Comparison of ENCODE assay signal across 19 cellular contexts in genomic region chr5:28286566-28286965, GRCh38.
"Had no signal": no experiment of that assay in that cellular context is flagged by ENCODE, and none has a peak within 500 bp of the region (broad histone marks: within the 10 kb centered on the region; RNA-seq: fewer than 3 reads in every experiment).

No MANE protein-coding gene starts in this region.

- H3K4me1 ChIP-seq: gastroesophageal sphincter, heart right ventricle, uterus had no signal

- H3K27ac ChIP-seq: gastroesophageal sphincter, heart right ventricle, uterus, VCaP had no signal

- H3K9me3 ChIP-seq: gastroesophageal sphincter, uterus had no signal

- H3K4me3 ChIP-seq: gastroesophageal sphincter, heart right ventricle, uterus had no signal

- H3K27me3 ChIP-seq: gastroesophageal sphincter, heart right ventricle, uterus had no signal

- H3K36me3 ChIP-seq: gastroesophageal sphincter, heart right ventricle, uterus had no signal

- DNase-seq: activated CD4-positive, CD25-positive, alpha-beta regulatory T cell treated with anti-CD3 and anti-CD28 coated beads, Interleukin-2, amount 50 U/mL, for 72 hours; activated CD8-positive, alpha-beta memory T cell treated with anti-CD3 and anti-CD28 coated beads for 24 hours; activated CD8-positive, alpha-beta memory T cell treated with anti-CD3 and anti-CD28 coated beads, Interleukin-2, amount 50 U/mL, for 48 hours; activated effector memory CD4-positive, alpha-beta T cell treated with Interleukin-2 at 50 U/mL for 16 hours; activated naive CD4-positive, alpha-beta T cell treated with anti-CD3 and anti-CD28 coated beads, Interleukin-2, amount 10 ng/mL, durations not matched to agents 7 days and 5 days; activated naive CD8-positive, alpha-beta T cell treated with anti-CD3 and anti-CD28 coated beads, Interleukin-2, amount 50 U/mL, for 24 hours; activated T-cell treated with anti-CD3 and anti-CD28 coated beads, Interleukin-2, amount 50 U/mL, for 48 hours; aorta; cerebellar nuclear complex; effector CD4-positive, alpha-beta T cell; heart right ventricle; stimulated activated CD4-positive, alpha-beta T cell treated with anti-CD3 and anti-CD28 coated beads, Interleukin-12 subunit alpha, Interleukin-12 subunit beta, amount 100 ng/mL, for 4 hours; stimulated activated CD4-positive, alpha-beta T cell treated with anti-CD3 and anti-CD28 coated beads, Interleukin-1b, Interleukin-23, amount 100 ng/mL, for 48 hours; stimulated activated CD8-positive, alpha-beta memory T cell treated with anti-CD3 and anti-CD28 coated beads, Interleukin-4, amount 100 ng/mL, for 48 hours; stimulated activated naive CD4-positive, alpha-beta T cell; T-helper 17 cell; uterus had no signal
